14 cellular contexts compared by ENCODE assay signal in the genomic region with DNA sequence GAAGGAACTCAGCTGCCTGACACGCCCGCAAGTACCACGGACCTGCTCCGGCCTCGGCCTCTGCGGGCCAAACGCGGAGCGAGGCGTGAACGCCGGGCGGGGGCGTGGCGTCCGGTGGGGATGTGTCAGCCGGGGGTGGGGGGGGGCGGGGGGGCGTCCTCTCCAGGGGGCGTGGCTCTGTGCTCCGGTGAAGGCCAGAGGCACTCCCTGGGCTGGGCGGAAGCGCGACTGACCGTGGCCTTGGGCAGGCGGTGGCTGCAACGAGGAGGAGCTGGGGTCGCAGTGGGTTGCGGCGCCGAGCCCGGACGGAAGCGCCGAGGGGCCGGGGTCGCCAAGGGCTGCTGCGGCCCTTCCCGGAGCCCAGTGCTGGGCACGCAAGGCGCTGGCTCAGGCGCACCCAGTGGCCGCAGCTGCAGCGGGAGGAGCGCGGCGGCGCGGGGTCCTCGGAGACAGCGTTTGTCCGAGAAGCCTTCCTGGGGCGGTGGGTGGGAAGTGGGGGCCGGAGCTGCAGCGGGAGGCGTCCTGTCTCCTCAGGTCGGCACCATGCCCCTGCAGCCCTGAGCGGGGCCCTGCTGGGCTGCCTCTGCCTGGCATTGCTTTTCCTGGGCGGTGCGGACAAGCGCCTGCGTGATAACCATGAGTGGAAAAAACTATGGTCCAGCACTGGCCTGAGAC. TPM values are rescaled to one million over a fixed set of nuclear protein-coding genes. Genes with fewer than 3 reads are reported as not detected.
DNase-seq lines count a peak whose midpoint lies in the region; ATAC-seq, FAIRE-seq and TF ChIP-seq lines count a peak whose summit lies in the region.
"Had no signal": no experiment of that assay in that cellular context is flagged by ENCODE, and none has a peak within 500 bp of the region (broad histone marks: within the 10 kb centered on the region; RNA-seq: fewer than 3 reads in every experiment).

No MANE protein-coding gene starts in this region.

- H3K79me2 ChIP-seq in HepG2 (ENCODE audit: insufficient read depth, low read length) = no peaks in the 10 kb centered on the region

- FAIRE-seq in HepG2 (lab: Jason Lieb, UNC) = no peak

- H3K4me1 ChIP-seq in liver (ENCODE audit: control insufficient read depth in 4 of 4, insufficient read depth in 4 of 4, low read length in 3 of 4) = peaks cover 0 to 1% (median 0%) of the 10 kb centered on the region in 4 donors
- H3K4me1 ChIP-seq in HepG2 (ENCODE audit: insufficient read depth, low read length) = no peaks in the 10 kb centered on the region
- H3K4me1 ChIP-seq in left ventricle myocardium inferior = peaks cover 16% of the 10 kb centered on the region
- no peaks in the 10 kb centered on the region for H3K4me1 ChIP-seq in psoas muscle
- H3K4me1 ChIP-seq in vagina = peaks cover 10% of the 10 kb centered on the region

- H3K27ac ChIP-seq in liver (ENCODE audit: low read depth in 1 of 2, low read length in 2 of 2) (no peak overlapping the region), HepG2 (ENCODE audit: extremely low read length, insufficient read depth, low read length) (no peak overlapping the region), left ventricle myocardium inferior (replicated peaks) (no peak overlapping the region), psoas muscle (no peak overlapping the region), vagina (no peak overlapping the region)

- H3K4me2 ChIP-seq in HepG2 (ENCODE audit: low read depth, low read length) = no peak overlapping the region

- intact Hi-C loops in HepG2 (cut with micrococcal nuclease; ENCODE audit: unreplicated experiment) (no loop called here), left ventricle myocardium inferior (cut with micrococcal nuclease) (no loop called here), psoas muscle (cut with DNase I) (no loop called here), vagina (cut with DNase I) (no loop called here)

- no peak overlapping the region for H2AFZ ChIP-seq in HepG2 (ENCODE audit: low read length)

- no peak overlapping the region for H3K9ac ChIP-seq in liver (ENCODE audit: low read depth in 1 of 2, low read length in 2 of 2)
- H3K9ac ChIP-seq in HepG2 (ENCODE audit: insufficient read depth, low read depth, low read length) = no peak overlapping the region

- no peak for TF ChIP-seq EP300 in HepG2 (IDR thresholded peaks at IDR 0.05; ENCODE audit: low read depth in 2 of 2, low read length in 2 of 2)
- TF ChIP-seq EP300 in HepG2 (CRISPR knock-in tag; IDR thresholded peaks at IDR 0.05; ENCODE audit: borderline replicate concordance) = no peak

- in situ Hi-C loops in HepG2 (cut with HindIII; ENCODE audit: extremely low pct_ligation_motif_present, low pct_unique_long_range_greater_than_20kb) = no loop called here
- in situ Hi-C loops in G401 (cut with HindIII; ENCODE audit: low sequenced_read_pairs) = no loop called here

- ATAC-seq in HepG2 = no peak
- ATAC-seq in psoas muscle = peak in 3 of 4 donors; percentile 65 to 88 (median 87)
- no peak for ATAC-seq in GM18517 (IDR thresholded peaks at IDR 0.05; ENCODE audit: unreplicated experiment)

- H3K36me3 ChIP-seq in liver (ENCODE audit: control insufficient read depth in 4 of 4, insufficient read depth in 3 of 4, low read depth in 1 of 4, low read length in 3 of 4) (no peaks in the 10 kb centered on the region), HepG2 (replicated peaks in 1 of 2; ENCODE audit: control insufficient read depth in 1 of 2, insufficient read depth in 2 of 2, low read length in 2 of 2) (no peaks in the 10 kb centered on the region), left ventricle myocardium inferior (no peaks in the 10 kb centered on the region), psoas muscle (ENCODE audit: insufficient read depth in 1 of 2, low read depth in 1 of 2) (no peaks in the 10 kb centered on the region), vagina (no peaks in the 10 kb centered on the region)

- H4K20me1 ChIP-seq in HepG2 (ENCODE audit: insufficient read depth, low read length) = no peaks in the 10 kb centered on the region

- H3K9me3 ChIP-seq in liver (ENCODE audit: control insufficient read depth in 4 of 4, low read length in 3 of 4) = peaks cover 0 to 9% (median 2%) of the 10 kb centered on the region in 4 donors
- H3K9me3 ChIP-seq in HepG2 (ENCODE audit: low read length) = no peaks in the 10 kb centered on the region
- H3K9me3 ChIP-seq in left ventricle myocardium inferior (replicated peaks) = no peaks in the 10 kb centered on the region
- H3K9me3 ChIP-seq in psoas muscle = no peaks in the 10 kb centered on the region
- no peaks in the 10 kb centered on the region for H3K9me3 ChIP-seq in vagina

- TF ChIP-seq CTCF in liver (IDR thresholded peaks at IDR 0.05; ENCODE audit: low read depth, low read length, missing input control) (no peak), HepG2 (CRISPR knock-in tag; IDR thresholded peaks at IDR 0.05) (no peak), left ventricle myocardium inferior (IDR thresholded peaks at IDR 0.05; ENCODE audit: borderline replicate concordance) (no peak), psoas muscle (IDR thresholded peaks at IDR 0.05) (no peak), vagina (IDR thresholded peaks at IDR 0.05) (no peak)

- no peak for TF ChIP-seq POLR2A in HepG2 (IDR thresholded peaks at IDR 0.05; ENCODE audit: insufficient read depth in 1 of 2, low read depth in 2 of 2, low read length in 2 of 2)
- TF ChIP-seq POLR2A in vagina (IDR thresholded peaks at IDR 0.05) = no peak

- WGBS in liver = 13% methylated on average over 62 of the region's 62 CpGs
- 67% methylated on average over 34 of the region's 62 CpGs for WGBS in HepG2 (ENCODE audit: low lambda C conversion rate)
- whole genome bisulfite sequencing in psoas muscle, 3 donors = 1 to 8% (median 4%) methylated on average over 43 to 62 of the region's 62 CpGs

- CTCF ChIA-PET in HepG2 (lab: Yijun Ruan, JAX; ENCODE audit: low intra/inter-chr PET ratio, low total read pairs) = no interaction called here

- DNase-seq in HepG2 (ENCODE audit: low spot score) = no peak
- DNase-seq in left ventricle myocardium inferior = peak; percentile 28
- DNase-seq in psoas muscle = peak; percentile 63 to 80
- DNase-seq in vagina (ENCODE audit: extremely low spot score in 2 of 2) = no peak
- DNase-seq in G401 (ENCODE audit: low spot score) = no peak
- DNase-seq in NCI-H1092 treated with DMSO at 0.1 percent for 48 hours (lab: John Stamatoyannopoulos, UW) = no peak
- DNase-seq: activated CD8-positive, alpha-beta memory T cell treated with anti-CD3 and anti-CD28 coated beads for 24 hours; cortex of kidney; Kasumi-1; NCI-H2171 had no signal

- H3K4me3 ChIP-seq in liver (ENCODE audit: low read depth in 1 of 3, low read length in 3 of 3) (peak overlapping the region in 2 of 3 donors; percentile 26 to 28), HepG2 (replicated peaks in 1 of 3; ENCODE audit: insufficient read depth in 1 of 3, low read depth in 2 of 3, low read length in 3 of 3) (no peak overlapping the region), left ventricle myocardium inferior (peak overlapping the region; percentile 65), psoas muscle (peak overlapping the region; percentile 68), vagina (peak overlapping the region; percentile 36 to 50)

- POLR2A ChIA-PET in HepG2 (lab: Yijun Ruan, JAX) = no interaction called here

- H3K27me3 ChIP-seq in liver (ENCODE audit: control insufficient read depth in 4 of 4, insufficient read depth in 4 of 4, low read length in 3 of 4) = peaks cover 0 to 2% (median 1%) of the 10 kb centered on the region in 4 donors
- H3K27me3 ChIP-seq in HepG2 (ENCODE audit: control insufficient read depth in 1 of 2, insufficient read depth in 2 of 2, low read length in 2 of 2) = no peaks in the 10 kb centered on the region; a peak in 1 of 5 replicates
- peaks cover 64% of the 10 kb centered on the region for H3K27me3 ChIP-seq in left ventricle myocardium inferior (ENCODE audit: low read depth)
- H3K27me3 ChIP-seq in psoas muscle (ENCODE audit: insufficient read depth in 3 of 3, low read length in 2 of 3) = peaks cover 0 to 22% (median 0%) of the 10 kb centered on the region in 3 donors
- no peaks in the 10 kb centered on the region for H3K27me3 ChIP-seq in vagina

- TF ChIP-seq RAD21 in liver (IDR thresholded peaks at IDR 0.05) (no peak), HepG2 (CRISPR knock-in tag; IDR thresholded peaks at IDR 0.05) (no peak)

- BruUV-seq in HepG2 (replicated peaks; lab: Mats Ljungman, UMichigan) = no TSS peak

TF ChIP-seq in liver, 16 proteins besides CTCF, POLR2A, EP300 and RAD21:
- TF ChIP-seq RXRA (IDR thresholded peaks at IDR 0.05) = no peak
- no peak for TF ChIP-seq GABPA (IDR thresholded peaks at IDR 0.05 in 1 of 2, conservative IDR thresholded peaks at IDR 0.05 in 1 of 2)

TF ChIP-seq in HepG2, 621 proteins besides CTCF, POLR2A, EP300 and RAD21 (continues in another document):
- no peak for TF ChIP-seq ZNF747 (CRISPR knock-in tag; IDR thresholded peaks at IDR 0.05; ENCODE audit: borderline replicate concordance)
- no peak for TF ChIP-seq ZNF296 (CRISPR knock-in tag; conservative IDR thresholded peaks at IDR 0.05)

RNA-seq across cellular contexts. Expression of a gene that starts 59.0 kb away (rescaled TPM):
- not detected for total RNA-seq in liver
- polyA plus RNA-seq in liver = not detected
- total RNA-seq in HepG2 (2016; rRNA removed; fragmentation: Illumina TruSeq; extraction: Trizol) = not detected in 2 replicates
- total RNA-seq in HepG2 (2016; cell fraction: cytosol; rRNA removed; fragmentation: Illumina TruSeq; extraction: Trizol; ENCODE audit: low read depth) = not detected in 2 replicates
- total RNA-seq in HepG2 (2016; cell fraction: insoluble cytoplasmic fraction; rRNA removed; fragmentation: Illumina TruSeq; extraction: Trizol) = not detected in 2 replicates
- total RNA-seq in HepG2 (2016; cell fraction: membrane; rRNA removed; fragmentation: Illumina TruSeq; extraction: Trizol) = not detected in 2 replicates
- total RNA-seq in HepG2 (2016; cell fraction: nucleus; rRNA removed; fragmentation: Illumina TruSeq; extraction: Trizol) = not detected in 2 replicates
- not detected in 2 replicates for polyA plus RNA-seq in HepG2 (2011; rRNA removed)
- polyA plus RNA-seq in HepG2 (2011; cell fraction: cytosol; rRNA removed) = not detected in 2 replicates
- polyA plus RNA-seq in HepG2 (2011; cell fraction: nucleus; rRNA removed) = not detected in 2 replicates
- polyA plus RNA-seq in HepG2 (2012) = not detected in 2 replicates
- not detected in 2 replicates for polyA plus RNA-seq in HepG2 (2016; cell fraction: cytosol; fragmentation: Illumina TruSeq; extraction: Trizol; ENCODE audit: low read depth)
- not detected in 2 replicates for polyA plus RNA-seq in HepG2 (2016; cell fraction: insoluble cytoplasmic fraction; fragmentation: Illumina TruSeq; extraction: Trizol; ENCODE audit: low read depth)
- not detected in 2 replicates for polyA plus RNA-seq in HepG2 (2016; cell fraction: membrane; fragmentation: Illumina TruSeq; extraction: Trizol; ENCODE audit: low read depth)
- polyA plus RNA-seq in HepG2 (2016; cell fraction: nucleus; fragmentation: Illumina TruSeq; extraction: Trizol; ENCODE audit: insufficient read depth, low read depth) = not detected in 2 replicates
- polyA minus RNA-seq in HepG2 (2011; rRNA and poly(A)+ RNA removed; ENCODE audit: low replicate concordance) = not detected in 2 replicates
- polyA minus RNA-seq in HepG2 (2011; cell fraction: cytosol; rRNA and poly(A)+ RNA removed) = not detected in 2 replicates
- not detected in 2 replicates for polyA minus RNA-seq in HepG2 (2011; cell fraction: nucleus; rRNA and poly(A)+ RNA removed)
- total RNA-seq in left ventricle myocardium inferior = not detected
- not detected for total RNA-seq in psoas muscle
- polyA plus RNA-seq in psoas muscle = not detected
- not detected for total RNA-seq in vagina
- total RNA-seq in G401 (2014; rRNA removed; shearing (Covaris generic)) = not detected in 2 replicates
- total RNA-seq: fibroblast of villous mesenchyme, temporal lobe had no signal

Comparison
In these comparisons a context has a peak if more than half of its experiments do, and no peak if none do; other contexts are left out.
1. H3K4me3 ChIP-seq: peak in liver (2 of 3), left ventricle myocardium inferior (single experiment), psoas muscle (single experiment) and vagina (2 of 2); none in HepG2 (0 of 3).
2. ATAC-seq: peak in psoas muscle (3 of 4); none in HepG2 (single experiment) and GM18517 (single experiment).
3. DNase-seq: peak in left ventricle myocardium inferior (single experiment) and psoas muscle (2 of 2); none in HepG2 (single experiment), vagina (0 of 2), G401 (single experiment) and NCI-H1092 treated with DMSO at 0.1 percent for 48 hours (single experiment).